8 cellular contexts compared by ENCODE assay signal in genomic region chr3:105836533-105836932, GRCh38.
DNase-seq lines count a peak whose midpoint lies in the region; ATAC-seq and TF ChIP-seq lines count a peak whose summit lies in the region.

No MANE protein-coding gene starts in this region.

- H3K36me3 Mint-ChIP-seq in nephron (ENCODE audit: low read depth): peaks cover 62% of the 10 kb centered on the region

- H3K4me3 Mint-ChIP-seq in nephron: peak overlapping the region in 1 of 3 experiments; percentile 26

- no peaks in the 10 kb centered on the region for H3K27me3 Mint-ChIP-seq in nephron (ENCODE audit: low read depth)

- H3K27ac Mint-ChIP-seq in nephron: peak overlapping the region; percentile 39 to 70 (median 61)

- no peak for DNase-seq in activated CD4-positive, CD25-positive, alpha-beta regulatory T cell (lab: John Stamatoyannopoulos, UW)
- DNase-seq in amniotic epithelial cell (ENCODE audit: low read depth): peak; percentile 94
- DNase-seq in NCI-H82 (lab: John Stamatoyannopoulos, UW): no peak
- DNase-seq in NCI-H2029 treated with DMSO at 0.1 percent for 48 hours (lab: John Stamatoyannopoulos, UW): no peak

- peak; percentile 74 to 79 for ATAC-seq in activated CD4-positive, CD25-positive, alpha-beta regulatory T cell treated with anti-CD3 and anti-CD28 coated beads, Interleukin-2, amount 50 U/mL, for 24 hours
- ATAC-seq in HG02970 (IDR thresholded peaks at IDR 0.05; ENCODE audit: low FRiP score, unreplicated experiment): peak; percentile 40
- no peak for ATAC-seq in GM19397 (IDR thresholded peaks at IDR 0.05; ENCODE audit: unreplicated experiment)

- no peak for TF ChIP-seq CTCF in nephron (IDR thresholded peaks at IDR 0.05; ENCODE audit: unreplicated experiment in 3 of 3)

- H3K9me3 Mint-ChIP-seq in nephron: no peaks in the 10 kb centered on the region

- peaks cover 58% of the 10 kb centered on the region for H3K4me1 Mint-ChIP-seq in nephron
